ENCODE assay signal across 8 cellular contexts in the genomic region with DNA sequence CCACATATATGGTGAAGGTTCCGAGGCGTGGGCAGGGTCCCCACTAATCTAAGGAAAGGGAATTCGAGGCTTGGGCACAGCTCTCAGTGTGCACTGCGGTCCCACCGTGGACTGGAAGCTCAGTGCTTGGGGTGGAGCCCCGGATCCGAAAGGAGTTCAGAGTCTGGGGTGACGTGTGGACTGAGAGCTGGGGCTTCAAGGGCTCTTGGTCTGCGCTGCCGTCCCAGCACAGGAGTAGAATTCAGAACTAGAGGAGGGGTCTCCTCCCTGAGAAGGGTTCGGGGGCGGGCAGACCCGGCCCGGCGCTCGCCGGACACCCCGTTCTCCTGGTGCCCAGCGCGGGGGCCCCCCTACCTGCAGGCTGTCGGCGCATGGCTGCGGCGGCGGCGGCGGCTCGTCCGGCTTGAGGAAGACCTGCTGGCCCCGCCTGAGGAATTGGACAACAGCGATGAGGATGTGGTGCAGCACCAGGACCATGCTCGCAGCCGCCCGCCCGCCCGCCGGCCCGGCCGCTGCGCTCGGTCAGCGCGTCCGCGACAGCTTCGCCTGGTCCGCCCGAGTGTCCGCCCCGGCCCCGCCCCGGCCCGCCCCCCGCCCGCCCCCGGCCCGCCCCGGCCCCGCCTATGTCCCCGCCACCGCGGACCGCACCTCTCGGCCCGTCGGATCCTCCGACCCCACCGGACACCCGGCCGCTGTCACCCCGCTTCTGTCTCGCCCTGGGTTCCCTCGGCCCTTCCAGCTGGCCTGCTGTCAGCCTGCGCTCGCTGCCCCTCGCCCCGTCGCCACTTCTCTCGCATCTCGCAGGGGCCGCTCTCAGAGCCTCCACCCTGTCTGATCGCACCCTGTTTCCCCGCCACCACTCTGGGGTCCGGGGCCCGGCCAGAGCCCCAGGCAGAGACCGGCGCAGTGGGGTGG. TPM values are rescaled to one million over a fixed set of nuclear protein-coding genes. Genes with fewer than 3 reads are reported as not detected.
DNase-seq lines count a peak whose midpoint lies in the region; ATAC-seq and TF ChIP-seq lines count a peak whose summit lies in the region.

No MANE protein-coding gene starts in this region.

- no peak overlapping the region for H3K27ac ChIP-seq in CD4-positive, alpha-beta T cell (ENCODE audit: low read depth, low read length)
- no peak overlapping the region for H3K27ac ChIP-seq in HL-60 (replicated peaks)
- H3K27ac ChIP-seq in ovary, result no peak overlapping the region

- H3K9me3 Mint-ChIP-seq in CD4-positive, alpha-beta T cell, result no peaks in the 10 kb centered on the region
- H3K9me3 Mint-ChIP-seq in activated T-helper 1 cell treated with anti-CD3 and anti-CD28 coated beads, Interleukin-12 subunit alpha, Interleukin-12 subunit beta, Interleukin-2, Interleukin-4 antibody, amounts not matched to agents 30 ng/mL and 10 ng/mL and 1 ng/mL, durations not matched to agents 14 hours and 24 hours and 36 hours, result no peaks in the 10 kb centered on the region

- H3K36me3 ChIP-seq in ovary, result no peaks in the 10 kb centered on the region

- peaks cover 21% of the 10 kb centered on the region for H3K27me3 ChIP-seq in CD4-positive, alpha-beta T cell (ENCODE audit: control insufficient read depth, insufficient read depth, low read length)
- H3K27me3 ChIP-seq in HL-60 (ENCODE audit: insufficient read depth, poor library complexity, severe bottlenecking), result peaks cover 26% of the 10 kb centered on the region
- H3K27me3 ChIP-seq in ovary, result no peaks in the 10 kb centered on the region

- TF ChIP-seq CTCF in CD4-positive, alpha-beta T cell (IDR thresholded peaks at IDR 0.05), result no peak
- no peak for TF ChIP-seq CTCF in HL-60 (IDR thresholded peaks at IDR 0.05; ENCODE audit: insufficient read depth, low read length)
- no peak for TF ChIP-seq CTCF in ovary (IDR thresholded peaks at IDR 0.05)

- 2 to 5% (median 3%) methylated on average over 43 to 85 of the region's 87 CpGs for WGBS in ovary, 3 donors

- intact Hi-C loops in CD4-positive, alpha-beta T cell (cut with DNase I, micrococcal nuclease), result loop anchor here in 1 of 2 experiments (2.0 kb wide), 1 partner anchor 171 kb away; no protein-coding TSS in a partner anchor
- intact Hi-C loops in activated T-helper 1 cell treated with anti-CD3 and anti-CD28 coated beads, Interleukin-12 subunit alpha, Interleukin-12 subunit beta, Interleukin-2, Interleukin-4 antibody, amounts not matched to agents 30 ng/mL and 10 ng/mL and 1 ng/mL, durations not matched to agents 14 hours and 24 hours and 36 hours (cut with micrococcal nuclease), result no loop called here
- intact Hi-C loops in ovary (cut with DNase I), result loop anchor here (2.0 to 10.0 kb wide), 4 partner anchors 43 to 167 kb away; no protein-coding TSS in a partner anchor

- no peak for TF ChIP-seq EP300 in ovary (IDR thresholded peaks at IDR 0.05)

- no peak overlapping the region for H3K4me3 Mint-ChIP-seq in CD4-positive, alpha-beta T cell
- H3K4me3 Mint-ChIP-seq in activated T-helper 1 cell treated with anti-CD3 and anti-CD28 coated beads, Interleukin-12 subunit alpha, Interleukin-12 subunit beta, Interleukin-2, Interleukin-4 antibody, amounts not matched to agents 30 ng/mL and 10 ng/mL and 1 ng/mL, durations not matched to agents 14 hours and 24 hours and 36 hours, result peak overlapping the region; percentile 30

- H3K4me1 Mint-ChIP-seq in CD4-positive, alpha-beta T cell (ENCODE audit: low read depth), result peaks cover 7% of the 10 kb centered on the region
- H3K4me1 Mint-ChIP-seq in activated T-helper 1 cell treated with anti-CD3 and anti-CD28 coated beads, Interleukin-12 subunit alpha, Interleukin-12 subunit beta, Interleukin-2, Interleukin-4 antibody, amounts not matched to agents 30 ng/mL and 10 ng/mL and 1 ng/mL, durations not matched to agents 14 hours and 24 hours and 36 hours (ENCODE audit: low read depth), result no peaks in the 10 kb centered on the region

- peak; percentile 24 for ATAC-seq in CD4-positive, alpha-beta T cell (ENCODE audit: poor library complexity)
- no peak for ATAC-seq in HG02885 (IDR thresholded peaks at IDR 0.05; ENCODE audit: poor library complexity, unreplicated experiment)
- ATAC-seq in HG03039 (IDR thresholded peaks at IDR 0.05; ENCODE audit: unreplicated experiment), result no peak

- H3K27ac Mint-ChIP-seq in CD4-positive, alpha-beta T cell, result no peak overlapping the region
- no peak overlapping the region for H3K27ac Mint-ChIP-seq in activated T-helper 1 cell treated with anti-CD3 and anti-CD28 coated beads, Interleukin-12 subunit alpha, Interleukin-12 subunit beta, Interleukin-2, Interleukin-4 antibody, amounts not matched to agents 30 ng/mL and 10 ng/mL and 1 ng/mL, durations not matched to agents 14 hours and 24 hours and 36 hours

- H3K4me1 ChIP-seq in ovary (ENCODE audit: insufficient read depth), result peaks cover 3% of the 10 kb centered on the region

- peaks cover 19% of the 10 kb centered on the region for H3K27me3 Mint-ChIP-seq in CD4-positive, alpha-beta T cell
- H3K27me3 Mint-ChIP-seq in activated T-helper 1 cell treated with anti-CD3 and anti-CD28 coated beads, Interleukin-12 subunit alpha, Interleukin-12 subunit beta, Interleukin-2, Interleukin-4 antibody, amounts not matched to agents 30 ng/mL and 10 ng/mL and 1 ng/mL, durations not matched to agents 14 hours and 24 hours and 36 hours (ENCODE audit: insufficient read depth), result peaks cover 7% of the 10 kb centered on the region

- H3K4me3 ChIP-seq in HL-60 (replicated peaks; ENCODE audit: insufficient read depth, low read length) (peak overlapping the region; percentile 7), ovary (peak overlapping the region; percentile 36)

- CTCF ChIA-PET in CD4-positive, alpha-beta T cell (lab: Charles Lee), result interaction anchor here (0.9 to 2.5 kb wide), 4 partner anchors 50 to 57 kb away, joined by 3 to 7 read pairs (median 5); no protein-coding TSS in a partner anchor

- H3K9me3 ChIP-seq in CD4-positive, alpha-beta T cell (ENCODE audit: control insufficient read depth, low read length), result no peaks in the 10 kb centered on the region
- no peaks in the 10 kb centered on the region for H3K9me3 ChIP-seq in ovary

- H3K36me3 Mint-ChIP-seq in CD4-positive, alpha-beta T cell (ENCODE audit: low read depth), result no peaks in the 10 kb centered on the region
- H3K36me3 Mint-ChIP-seq in activated T-helper 1 cell treated with anti-CD3 and anti-CD28 coated beads, Interleukin-12 subunit alpha, Interleukin-12 subunit beta, Interleukin-2, Interleukin-4 antibody, amounts not matched to agents 30 ng/mL and 10 ng/mL and 1 ng/mL, durations not matched to agents 14 hours and 24 hours and 36 hours (ENCODE audit: low read depth), result no peaks in the 10 kb centered on the region

- POLR2A ChIA-PET in CD4-positive, alpha-beta T cell (lab: Charles Lee), result no interaction called here

- no peak for DNase-seq in CD4-positive, alpha-beta T cell
- no peak for DNase-seq in HL-60 (ENCODE audit: low read depth in 1 of 2, low spot score in 1 of 2)
- DNase-seq in activated T-helper 1 cell treated with anti-CD3 and anti-CD28 coated beads, Interleukin-12 subunit alpha, Interleukin-12 subunit beta, Interleukin-2, Interleukin-4 antibody, amounts not matched to agents 30 ng/mL and 10 ng/mL and 1 ng/mL, durations not matched to agents 14 hours and 24 hours and 36 hours (ENCODE audit: low spot score), result no peak
- DNase-seq in glomerular visceral epithelial cell (ENCODE audit: extremely low spot score), result peak; percentile 25
- peak in 4 of 5 donors; percentile 38 to 56 (median 44) for DNase-seq in ovary
- DNase-seq in SK-N-DZ (ENCODE audit: low spot score), result no peak

- no peak for TF ChIP-seq POLR2A in ovary (IDR thresholded peaks at IDR 0.05)

RNA-seq across cellular contexts. Expression of gene PDE2A, which starts 32.1 kb away (rescaled TPM):
- 1 to 10 TPM; 4.0 to 4.5 TPM for total RNA-seq in CD4-positive, alpha-beta T cell
- total RNA-seq in activated T-helper 1 cell treated with anti-CD3 and anti-CD28 coated beads, Interleukin-12 subunit alpha, Interleukin-12 subunit beta, Interleukin-2, Interleukin-4 antibody, amounts not matched to agents 30 ng/mL and 10 ng/mL and 1 ng/mL, durations not matched to agents 14 hours and 24 hours and 36 hours, result 0.57 and 0.64 TPM in 2 replicates
- total RNA-seq in ovary, result 10 to 100 TPM in 6 of 7 donors, 1 to 10 TPM in 1; 8.3 to 28.8 (median 11.4) TPM
- 10 to 100 TPM; 17.6 to 44.0 TPM for polyA plus RNA-seq in ovary
- polyA plus RNA-seq in SK-N-DZ (2014; cell fraction: cytosol; rRNA removed), result 8.2 and 12.9 TPM in 2 replicates
- polyA plus RNA-seq in SK-N-DZ (2014; cell fraction: nucleus; rRNA removed), result 45.4 and 47.9 TPM in 2 replicates

Comparison
In these comparisons a context has a peak if more than half of its experiments do, and no peak if none do; other contexts are left out.
1. DNase-seq: peak in glomerular visceral epithelial cell (single experiment) and ovary (4 of 5); none in CD4-positive, alpha-beta T cell (0 of 10), HL-60 (0 of 2), activated T-helper 1 cell treated with anti-CD3 and anti-CD28 coated beads, Interleukin-12 subunit alpha, Interleukin-12 subunit beta, Interleukin-2, Interleukin-4 antibody, amounts not matched to agents 30 ng/mL and 10 ng/mL and 1 ng/mL, durations not matched to agents 14 hours and 24 hours and 36 hours (single experiment) and SK-N-DZ (single experiment).